8 cellular contexts compared by ENCODE assay signal in genomic region chr2:46967022-46967591, GRCh38. TPM values are rescaled to one million over a fixed set of nuclear protein-coding genes. Genes with fewer than 3 reads are reported as not detected.
DNase-seq lines count a peak whose midpoint lies in the region; FAIRE-seq and TF ChIP-seq lines count a peak whose summit lies in the region.
"Not testable (repeated sequence)": the region's sequence is repeated elsewhere in the genome, so short reads cannot be mapped to it uniquely, and the experiment has no call there.

No MANE protein-coding gene starts in this region.

- peaks cover 35% of the 10 kb centered on the region for H3K4me1 Mint-ChIP-seq in Caco-2 (ENCODE audit: low read depth, unreplicated experiment)
- peaks cover 77% of the 10 kb centered on the region for H3K4me1 Mint-ChIP-seq in osteocyte (ENCODE audit: unreplicated experiment)
- not testable (repeated sequence) for H3K4me1 Mint-ChIP-seq in type B pancreatic cell (ENCODE audit: unreplicated experiment)

- H3K4me1 ChIP-seq in Caco-2, result peaks cover 55% of the 10 kb centered on the region
- H3K4me1 ChIP-seq in esophagus squamous epithelium, result peaks cover 56 to 100% (median 72%) of the 10 kb centered on the region in 3 donors

- CTCF ChIA-PET in Caco-2 (lab: Charles Lee), result not testable (repeated sequence)

- not testable (repeated sequence) for H3K9me3 ChIP-seq in Caco-2, esophagus squamous epithelium

- H3K4me3 Mint-ChIP-seq in Caco-2 (ENCODE audit: unreplicated experiment), result peak overlapping the region; percentile 19
- not testable (repeated sequence) for H3K4me3 Mint-ChIP-seq in osteocyte (ENCODE audit: unreplicated experiment); type B pancreatic cell

- POLR2A ChIA-PET in Caco-2 (lab: Charles Lee), result not testable (repeated sequence)

- FAIRE-seq in RCC 7860 (lab: Jason Lieb, UNC), result not testable (repeated sequence)

- not testable (repeated sequence) for TF ChIP-seq CTCF in Caco-2 (IDR thresholded peaks at IDR 0.05; ENCODE audit: insufficient read depth in 1 of 2, low read depth in 1 of 2, low read length in 1 of 2, severe bottlenecking in 1 of 2, unreplicated experiment in 1 of 2); esophagus squamous epithelium (IDR thresholded peaks at IDR 0.05); osteocyte (IDR thresholded peaks at IDR 0.05); type B pancreatic cell (conservative IDR thresholded peaks at IDR 0.05)

- TF ChIP-seq POLR2A in esophagus squamous epithelium (IDR thresholded peaks at IDR 0.05), result not testable (repeated sequence)

- intact Hi-C loops in Caco-2 (cut with micrococcal nuclease; ENCODE audit: unreplicated experiment), result loop anchor here (1.0 kb wide), 2 partner anchors 12 to 48 kb away; no protein-coding TSS in a partner anchor
- intact Hi-C loops in esophagus squamous epithelium (cut with DNase I), result not testable (repeated sequence)

- not testable (repeated sequence) for BruUV-seq in Caco-2 (replicated peaks; lab: Mats Ljungman, UMichigan)

- H3K27me3 Mint-ChIP-seq in Caco-2 (ENCODE audit: insufficient read depth, unreplicated experiment); osteocyte (ENCODE audit: unreplicated experiment); type B pancreatic cell: not testable (repeated sequence)

- not testable (repeated sequence) for H3K9me3 Mint-ChIP-seq in Caco-2 (ENCODE audit: unreplicated experiment); osteocyte (ENCODE audit: unreplicated experiment); type B pancreatic cell

- not testable (repeated sequence) for H3K36me3 ChIP-seq in Caco-2 (ENCODE audit: control insufficient read depth, insufficient read depth, low read length); esophagus squamous epithelium

- H3K27ac Mint-ChIP-seq in Caco-2 (ENCODE audit: unreplicated experiment) (peak overlapping the region; percentile 80), osteocyte (ENCODE audit: unreplicated experiment) (peak overlapping the region; percentile 99), type B pancreatic cell (peak overlapping the region; percentile 25)

- H3K27me3 ChIP-seq in Caco-2 (replicated peaks; ENCODE audit: control insufficient read depth, insufficient read depth, low read length); esophagus squamous epithelium: not testable (repeated sequence)

- DNase-seq in Caco-2 (peak; percentile 82 to 90), KG1 (lab: John Stamatoyannopoulos, UW) (peak; percentile 64), RCC 7860 (ENCODE audit: low spot score) (peak; percentile 72), astrocyte of the hippocampus (ENCODE audit: low read depth, low spot score) (peak; percentile 59), iris pigment epithelial cell (ENCODE audit: low read depth) (peak; percentile 98)
- DNase-seq in esophagus squamous epithelium (lab: John Stamatoyannopoulos, UW); osteocyte (ENCODE audit: extremely low spot score, unreplicated experiment); type B pancreatic cell (ENCODE audit: extremely low spot score, unreplicated experiment): not testable (repeated sequence)

- peaks cover 43% of the 10 kb centered on the region for H3K36me3 Mint-ChIP-seq in Caco-2 (ENCODE audit: insufficient read depth, unreplicated experiment)
- H3K36me3 Mint-ChIP-seq in osteocyte (ENCODE audit: unreplicated experiment); type B pancreatic cell: not testable (repeated sequence)

- 24 to 43% methylated on average over 10 to 12 of the region's 12 CpGs for WGBS in esophagus squamous epithelium, 2 donors

- not testable (repeated sequence) for H3K4me3 ChIP-seq in Caco-2 (ENCODE audit: low read depth, low read length)
- peak overlapping the region in 1 of 4 donors; percentile 40 for H3K4me3 ChIP-seq in esophagus squamous epithelium

- peak overlapping the region; percentile 85 to 96 (median 90) for H3K27ac ChIP-seq in esophagus squamous epithelium

RNA-seq across cellular contexts. Expression of gene TTC7A, which starts 26.1 kb away (rescaled TPM):
- total RNA-seq in Caco-2 (2022) (58.7 and 60.0 TPM in 2 replicates), esophagus squamous epithelium (10 to 100 TPM; 13.7 to 31.3 (median 28.2) TPM), osteocyte (17.8 and 20.0 TPM in 2 replicates), type B pancreatic cell (ENCODE audit: low replicate concordance) (15.9 and 19.8 TPM in 2 replicates)

RNA-seq across cellular contexts. Expression of gene MCFD2, which starts 51.5 kb away (rescaled TPM):
- total RNA-seq in Caco-2 (2022) (142 and 156 TPM in 2 replicates), esophagus squamous epithelium (10 to 100 TPM; 49.7 to 62.8 (median 56.7) TPM), osteocyte (97.6 and 106 TPM in 2 replicates), type B pancreatic cell (ENCODE audit: low replicate concordance) (66.7 and 72.4 TPM in 2 replicates)

Comparison
In these comparisons a context has a peak if more than half of its experiments do, and no peak if none do; other contexts are left out.
1. H3K27ac Mint-ChIP-seq: peak in every context shown above with its lines; median percentile 99 in osteocyte; 80 in Caco-2; 25 in type B pancreatic cell.